In genomic region chr19:44794610-44795009, GRCh38 we compare ENCODE assay signal across 25 cellular contexts. TPM values are rescaled to one million over a fixed set of nuclear protein-coding genes. Genes with fewer than 3 reads are reported as not detected.
DNase-seq lines count a peak whose midpoint lies in the region; ATAC-seq, FAIRE-seq and TF ChIP-seq lines count a peak whose summit lies in the region.
"Had no signal": no experiment of that assay in that cellular context is flagged by ENCODE, and none has a peak within 500 bp of the region (broad histone marks: within the 10 kb centered on the region; RNA-seq: fewer than 3 reads in every experiment).

No MANE protein-coding gene starts in this region.

- TF ChIP-seq EP300 in HepG2 (IDR thresholded peaks at IDR 0.05; ENCODE audit: low read depth in 2 of 2, low read length in 2 of 2) (no peak), HepG2 (CRISPR knock-in tag; IDR thresholded peaks at IDR 0.05; ENCODE audit: borderline replicate concordance) (no peak)

- CTCF ChIA-PET in HepG2 (lab: Yijun Ruan, JAX; ENCODE audit: low intra/inter-chr PET ratio, low total read pairs): no interaction called here
- CTCF ChIA-PET in HEK293 (lab: Yijun Ruan, JAX): interaction anchor here (0.8 to 2.8 kb wide), 5 partner anchors 10 to 71 kb away, joined by 3 to 22 read pairs (median 5); partner anchors contain the start of gene NECTIN2

- POLR2A ChIA-PET in HepG2 (lab: Yijun Ruan, JAX): interaction anchor here (2.8 to 4.9 kb wide), 3 partner anchors 10 to 51 kb away, joined by 14 to 76 read pairs (median 23); partner anchors contain the start of genes BCAM and NECTIN2
- POLR2A ChIA-PET in HEK293 (lab: Yijun Ruan, JAX): interaction anchor here (0.7 kb wide), 2 partner anchors 164 to 1257 kb away, joined by 3 to 4 read pairs; no protein-coding TSS in a partner anchor

- in situ Hi-C loops in HepG2 (cut with HindIII; ENCODE audit: extremely low pct_ligation_motif_present, low pct_unique_long_range_greater_than_20kb): loop anchor here (10.0 kb wide), 1 partner anchor 50 kb away; the partner anchor contains the start of gene NECTIN2

- TF ChIP-seq RAD21 in HepG2 (CRISPR knock-in tag; IDR thresholded peaks at IDR 0.05): no peak

- H3K27ac ChIP-seq in HepG2 (ENCODE audit: extremely low read length, insufficient read depth, low read length): no peak overlapping the region
- no peak overlapping the region for H3K27ac ChIP-seq in right lobe of liver
- H3K27ac ChIP-seq in HEK293 (ENCODE audit: extremely low read depth, low read depth, low read length): no peak overlapping the region
- no peak overlapping the region for H3K27ac ChIP-seq in osteoblast (ENCODE audit: low read depth, low read length)
- H3K27ac ChIP-seq: GM23248 had no signal

- H3K4me2 ChIP-seq in HepG2 (ENCODE audit: low read depth, low read length): no peak overlapping the region
- no peak overlapping the region for H3K4me2 ChIP-seq in osteoblast (ENCODE audit: insufficient read depth, low read length)

- H3K4me1 ChIP-seq in HepG2 (ENCODE audit: insufficient read depth, low read length) (peaks cover 75% of the 10 kb centered on the region), right lobe of liver (peaks cover 0 to 21% (median 12%) of the 10 kb centered on the region in 4 donors), HEK293 (ENCODE audit: control insufficient read depth, insufficient read depth, low read length) (no peaks in the 10 kb centered on the region; the same call in 1 of the 2 replicates), osteoblast (ENCODE audit: insufficient read depth, low read length) (no peaks in the 10 kb centered on the region)
- H3K4me1 ChIP-seq: BE2C had no signal

- H3K9me3 ChIP-seq in HepG2 (ENCODE audit: low read length): no peaks in the 10 kb centered on the region
- no peaks in the 10 kb centered on the region for H3K9me3 ChIP-seq in right lobe of liver
- H3K9me3 ChIP-seq in HEK293 (ENCODE audit: control insufficient read depth, insufficient read depth, low read depth, low read length): no peaks in the 10 kb centered on the region
- H3K9me3 ChIP-seq in osteoblast (ENCODE audit: low read depth, low read length): no peaks in the 10 kb centered on the region
- H3K9me3 ChIP-seq: BE2C had no signal

- H3K79me2 ChIP-seq in HepG2 (ENCODE audit: insufficient read depth, low read length) (no peaks in the 10 kb centered on the region), osteoblast (ENCODE audit: insufficient read depth, low read length) (no peaks in the 10 kb centered on the region)

- H2AFZ ChIP-seq in HepG2 (ENCODE audit: low read length) (no peak overlapping the region), osteoblast (ENCODE audit: low read length) (no peak overlapping the region)
- H2AFZ ChIP-seq: GM23248 had no signal

- H3K4me1 Mint-ChIP-seq in activated T-helper 17 cell treated with anti-CD3 and anti-CD28 coated beads, Interleukin-2, amount 50 U/mL, for 72 hours: peaks cover 5% of the 10 kb centered on the region

- TF ChIP-seq CTCF in HepG2 (CRISPR knock-in tag; IDR thresholded peaks at IDR 0.05) (no peak), right lobe of liver (IDR thresholded peaks at IDR 0.05) (no peak), HEK293 (tag by site-specific recombination; IDR thresholded peaks at IDR 0.05) (no peak), osteoblast (IDR thresholded peaks at IDR 0.05; ENCODE audit: extremely low read depth, low read depth, low read length) (no peak)

- H3K4me3 Mint-ChIP-seq in activated T-helper 17 cell treated with anti-CD3 and anti-CD28 coated beads, Interleukin-2, amount 50 U/mL, for 72 hours: no peak overlapping the region
- H3K4me3 Mint-ChIP-seq: CD4-positive, CD25-positive, alpha-beta regulatory T cell; CD8-positive, alpha-beta memory T cell had no signal

- intact Hi-C loops in HepG2 (cut with micrococcal nuclease; ENCODE audit: unreplicated experiment): no loop called here
- intact Hi-C loops in right lobe of liver (cut with DNase I): loop anchor here in 1 of 2 donors (10.0 kb wide), 1 partner anchor 50 kb away; the partner anchor contains the start of gene NECTIN2

- no peak for DNase-seq in HepG2 (ENCODE audit: low spot score)
- no peak for DNase-seq in right lobe of liver
- peak; percentile 47 for DNase-seq in osteoblast (ENCODE audit: insufficient read length, low spot score, missing footprints)
- no peak for DNase-seq in mesenteric fat pad (ENCODE audit: low spot score)
- no peak for DNase-seq in NCI-H146 treated with DMSO at 0.1 percent for 48 hours (lab: John Stamatoyannopoulos, UW; ENCODE audit: unreplicated experiment)
- DNase-seq in 8988T: no peak
- DNase-seq: AML-193; BE2C; CD4-positive, CD25-positive, alpha-beta regulatory T cell; CD8-positive, alpha-beta memory T cell; DMS 273 treated with DMSO at 0.1 percent for 48 hours; DMS79; EL; GDM1; GM23248; H7; HCEC 1CT had no signal

- no TSS peak for BruUV-seq in HepG2 (replicated peaks; lab: Mats Ljungman, UMichigan)

- no peaks in the 10 kb centered on the region for H3K27me3 Mint-ChIP-seq in activated T-helper 17 cell treated with anti-CD3 and anti-CD28 coated beads, Interleukin-2, amount 50 U/mL, for 72 hours

- no peaks in the 10 kb centered on the region for H3K9me3 Mint-ChIP-seq in activated T-helper 17 cell treated with anti-CD3 and anti-CD28 coated beads, Interleukin-2, amount 50 U/mL, for 72 hours
- H3K9me3 Mint-ChIP-seq: CD4-positive, CD25-positive, alpha-beta regulatory T cell; CD8-positive, alpha-beta memory T cell had no signal

- H3K36me3 ChIP-seq in HepG2 (replicated peaks in 1 of 2; ENCODE audit: control insufficient read depth in 1 of 2, insufficient read depth in 2 of 2, low read length in 2 of 2) (no peaks in the 10 kb centered on the region), right lobe of liver (peaks cover 0 to 14% (median under 1%) of the 10 kb centered on the region in 4 donors), HEK293 (ENCODE audit: control insufficient read depth in 2 of 2, insufficient read depth in 1 of 2, low read length in 2 of 2) (no peaks in the 10 kb centered on the region), osteoblast (ENCODE audit: insufficient read depth, low read length) (no peaks in the 10 kb centered on the region)
- H3K36me3 ChIP-seq: BE2C had no signal

- H3K27me3 ChIP-seq in HepG2 (ENCODE audit: control insufficient read depth in 1 of 2, insufficient read depth in 2 of 2, low read length in 2 of 2) (no peaks in the 10 kb centered on the region), right lobe of liver (no peaks in the 10 kb centered on the region), osteoblast (ENCODE audit: insufficient read depth, low read length) (no peaks in the 10 kb centered on the region)
- H3K27me3 ChIP-seq: BE2C had no signal

- H3K4me3 ChIP-seq in HepG2 (replicated peaks in 1 of 3; ENCODE audit: insufficient read depth in 1 of 3, low read depth in 2 of 3, low read length in 3 of 3): no peak overlapping the region
- no peak overlapping the region for H3K4me3 ChIP-seq in right lobe of liver
- no peak overlapping the region for H3K4me3 ChIP-seq in HEK293 (ENCODE audit: low read depth, low read length)
- no peak overlapping the region for H3K4me3 ChIP-seq in osteoblast (ENCODE audit: insufficient read depth, low read length)
- H3K4me3 ChIP-seq: GM12878, GM23248 had no signal

- TF ChIP-seq POLR2A in HepG2 (IDR thresholded peaks at IDR 0.05; ENCODE audit: insufficient read depth in 1 of 2, low read depth in 2 of 2, low read length in 2 of 2) (no peak), right lobe of liver (IDR thresholded peaks at IDR 0.05) (no peak)

- H3K36me3 Mint-ChIP-seq in activated T-helper 17 cell treated with anti-CD3 and anti-CD28 coated beads, Interleukin-2, amount 50 U/mL, for 72 hours (ENCODE audit: low read depth): no peaks in the 10 kb centered on the region
- H3K36me3 Mint-ChIP-seq: CD4-positive, CD25-positive, alpha-beta regulatory T cell; CD8-positive, alpha-beta memory T cell had no signal

- no peak overlapping the region for H3K9ac ChIP-seq in HepG2 (ENCODE audit: insufficient read depth, low read depth, low read length)
- H3K9ac ChIP-seq: GM23248 had no signal

- ATAC-seq in HepG2: no peak
- ATAC-seq in right lobe of liver: no peak
- no peak for ATAC-seq in activated T-helper 17 cell treated with anti-CD3 and anti-CD28 coated beads, Interleukin-2, amount 50 U/mL, for 72 hours (replicated peaks)
- ATAC-seq: GM12878 had no signal

- whole genome bisulfite sequencing in HepG2 (ENCODE audit: low lambda C conversion rate): 82% methylated on average over 4 of the region's 4 CpGs
- 100% methylated on average over 1 of the region's 4 CpGs for WGBS in right lobe of liver (ENCODE audit: insufficient coverage, low coverage, low lambda C conversion rate, missing lambda C conversion rate)

- H4K20me1 ChIP-seq in HepG2 (ENCODE audit: insufficient read depth, low read length) (no peaks in the 10 kb centered on the region), osteoblast (ENCODE audit: insufficient read depth, low read length) (no peaks in the 10 kb centered on the region)

- peak overlapping the region; percentile 22 for H3K27ac Mint-ChIP-seq in activated T-helper 17 cell treated with anti-CD3 and anti-CD28 coated beads, Interleukin-2, amount 50 U/mL, for 72 hours
- H3K27ac Mint-ChIP-seq: CD4-positive, CD25-positive, alpha-beta regulatory T cell; CD8-positive, alpha-beta memory T cell had no signal

- FAIRE-seq in HepG2 (lab: Jason Lieb, UNC): no peak
- FAIRE-seq: A204.1, D721Med, GM12878, GM19239, H1 had no signal

RNA-seq across cellular contexts. Expression of gene BCAM, which starts 14.3 kb away (rescaled TPM):
- total RNA-seq in HepG2 (2016; rRNA removed; fragmentation: Illumina TruSeq; extraction: Trizol) (30.6 and 51.2 TPM in 2 replicates), right lobe of liver (10 to 100 TPM; 26.5 to 48.3 (median 32.7) TPM), osteoblast (4.3 and 4.4 TPM in 2 replicates), mesenteric fat pad (42.3 TPM)
- 13.8 and 14.2 TPM in 2 replicates for total RNA-seq in HepG2 (2016; cell fraction: cytosol; rRNA removed; fragmentation: Illumina TruSeq; extraction: Trizol; ENCODE audit: low read depth)
- 22.1 and 59.2 TPM in 2 replicates for total RNA-seq in HepG2 (2016; cell fraction: insoluble cytoplasmic fraction; rRNA removed; fragmentation: Illumina TruSeq; extraction: Trizol)
- 23.6 and 25.3 TPM in 2 replicates for total RNA-seq in HepG2 (2016; cell fraction: membrane; rRNA removed; fragmentation: Illumina TruSeq; extraction: Trizol)
- 82.3 and 107 TPM in 2 replicates for total RNA-seq in HepG2 (2016; cell fraction: nucleus; rRNA removed; fragmentation: Illumina TruSeq; extraction: Trizol)
- 62.7 and 68.0 TPM in 2 replicates for polyA plus RNA-seq in HepG2 (2011; rRNA removed)
- polyA plus RNA-seq in HepG2 (2011; cell fraction: cytosol; rRNA removed): 30.5 and 43.7 TPM in 2 replicates
- polyA plus RNA-seq in HepG2 (2011; cell fraction: nucleus; rRNA removed): 347 and 430 TPM in 2 replicates
- polyA plus RNA-seq in HepG2 (2012): 225 and 263 TPM in 2 replicates
- polyA plus RNA-seq in HepG2 (2016; cell fraction: cytosol; fragmentation: Illumina TruSeq; extraction: Trizol; ENCODE audit: low read depth): 20.9 and 22.6 TPM in 2 replicates
- 55.5 and 77.0 TPM in 2 replicates for polyA plus RNA-seq in HepG2 (2016; cell fraction: insoluble cytoplasmic fraction; fragmentation: Illumina TruSeq; extraction: Trizol; ENCODE audit: low read depth)
- polyA plus RNA-seq in HepG2 (2016; cell fraction: membrane; fragmentation: Illumina TruSeq; extraction: Trizol; ENCODE audit: low read depth): 33.0 and 38.0 TPM in 2 replicates
- polyA plus RNA-seq in HepG2 (2016; cell fraction: nucleus; fragmentation: Illumina TruSeq; extraction: Trizol; ENCODE audit: insufficient read depth, low read depth): 426 and 433 TPM in 2 replicates
- polyA minus RNA-seq in HepG2 (2011; rRNA and poly(A)+ RNA removed; ENCODE audit: low replicate concordance): 67.0 TPM in 1 of 2 replicates, not detected in the other
- 53.4 and 68.9 TPM in 2 replicates for polyA minus RNA-seq in HepG2 (2011; cell fraction: cytosol; rRNA and poly(A)+ RNA removed)
- 37.1 and 45.6 TPM in 2 replicates for polyA minus RNA-seq in HepG2 (2011; cell fraction: nucleus; rRNA and poly(A)+ RNA removed)
- not detected for total RNA-seq in activated T-helper 17 cell treated with anti-CD3 and anti-CD28 coated beads, Interleukin-2, amount 50 U/mL, for 72 hours
- total RNA-seq: CD4-positive, CD25-positive, alpha-beta regulatory T cell; CD8-positive, alpha-beta memory T cell had no signal
- polyA plus RNA-seq: CD4-positive, CD25-positive, alpha-beta regulatory T cell; CD8-positive, alpha-beta memory T cell had no signal

RNA-seq across cellular contexts. Expression of gene CBLC, which starts 16.9 kb away (rescaled TPM):
- total RNA-seq in HepG2 (2016; rRNA removed; fragmentation: Illumina TruSeq; extraction: Trizol) (1.1 and 1.8 TPM in 2 replicates), right lobe of liver (10 to 100 TPM in 5 of 6 experiments, 1 to 10 TPM in 1; 9.8 to 19.4 (median 15.6) TPM), osteoblast (not detected in 2 replicates), mesenteric fat pad (not detected)
- total RNA-seq in HepG2 (2016; cell fraction: cytosol; rRNA removed; fragmentation: Illumina TruSeq; extraction: Trizol; ENCODE audit: low read depth): 0.81 and 0.97 TPM in 2 replicates
- total RNA-seq in HepG2 (2016; cell fraction: insoluble cytoplasmic fraction; rRNA removed; fragmentation: Illumina TruSeq; extraction: Trizol): 0.91 and 1.8 TPM in 2 replicates
- 1.1 and 1.2 TPM in 2 replicates for total RNA-seq in HepG2 (2016; cell fraction: membrane; rRNA removed; fragmentation: Illumina TruSeq; extraction: Trizol)
- 1.6 and 2.7 TPM in 2 replicates for total RNA-seq in HepG2 (2016; cell fraction: nucleus; rRNA removed; fragmentation: Illumina TruSeq; extraction: Trizol)
- polyA plus RNA-seq in HepG2 (2011; rRNA removed): 2.6 and 4.3 TPM in 2 replicates
- 1.4 and 2.1 TPM in 2 replicates for polyA plus RNA-seq in HepG2 (2011; cell fraction: cytosol; rRNA removed)
- 13.9 and 14.3 TPM in 2 replicates for polyA plus RNA-seq in HepG2 (2011; cell fraction: nucleus; rRNA removed)
- 1.8 and 2.3 TPM in 2 replicates for polyA plus RNA-seq in HepG2 (2012)
- 0.87 and 0.89 TPM in 2 replicates for polyA plus RNA-seq in HepG2 (2016; cell fraction: cytosol; fragmentation: Illumina TruSeq; extraction: Trizol; ENCODE audit: low read depth)
- 1.1 and 1.9 TPM in 2 replicates for polyA plus RNA-seq in HepG2 (2016; cell fraction: insoluble cytoplasmic fraction; fragmentation: Illumina TruSeq; extraction: Trizol; ENCODE audit: low read depth)
- polyA plus RNA-seq in HepG2 (2016; cell fraction: membrane; fragmentation: Illumina TruSeq; extraction: Trizol; ENCODE audit: low read depth): 0.50 and 0.61 TPM in 2 replicates
- polyA plus RNA-seq in HepG2 (2016; cell fraction: nucleus; fragmentation: Illumina TruSeq; extraction: Trizol; ENCODE audit: insufficient read depth, low read depth): 4.5 and 5.6 TPM in 2 replicates
- 0.33 and 11.2 TPM in 2 replicates for polyA minus RNA-seq in HepG2 (2011; rRNA and poly(A)+ RNA removed; ENCODE audit: low replicate concordance)
- 1.4 and 2.2 TPM in 2 replicates for polyA minus RNA-seq in HepG2 (2011; cell fraction: cytosol; rRNA and poly(A)+ RNA removed)
- polyA minus RNA-seq in HepG2 (2011; cell fraction: nucleus; rRNA and poly(A)+ RNA removed): 3.9 and 5.8 TPM in 2 replicates
- not detected for total RNA-seq in activated T-helper 17 cell treated with anti-CD3 and anti-CD28 coated beads, Interleukin-2, amount 50 U/mL, for 72 hours
- total RNA-seq: CD4-positive, CD25-positive, alpha-beta regulatory T cell; CD8-positive, alpha-beta memory T cell; GM12878; GM23248 had no signal
- polyA plus RNA-seq: AG04450; CD4-positive, CD25-positive, alpha-beta regulatory T cell; CD8-positive, alpha-beta memory T cell; GM12878; GM23248 had no signal

RNA-seq across cellular contexts. Expression of gene BCL3, which starts 46.1 kb away (rescaled TPM):
- total RNA-seq in HepG2 (2016; rRNA removed; fragmentation: Illumina TruSeq; extraction: Trizol): 2.0 and 4.0 TPM in 2 replicates
- 4.5 and 8.9 TPM in 2 replicates for total RNA-seq in HepG2 (2016; cell fraction: cytosol; rRNA removed; fragmentation: Illumina TruSeq; extraction: Trizol; ENCODE audit: low read depth)
- total RNA-seq in HepG2 (2016; cell fraction: insoluble cytoplasmic fraction; rRNA removed; fragmentation: Illumina TruSeq; extraction: Trizol): 1.9 and 4.2 TPM in 2 replicates
- total RNA-seq in HepG2 (2016; cell fraction: membrane; rRNA removed; fragmentation: Illumina TruSeq; extraction: Trizol): 8.2 and 10.1 TPM in 2 replicates
- 3.1 and 4.6 TPM in 2 replicates for total RNA-seq in HepG2 (2016; cell fraction: nucleus; rRNA removed; fragmentation: Illumina TruSeq; extraction: Trizol)
- 2.3 and 2.6 TPM in 2 replicates for polyA plus RNA-seq in HepG2 (2011; rRNA removed)
- 1.8 and 3.4 TPM in 2 replicates for polyA plus RNA-seq in HepG2 (2011; cell fraction: cytosol; rRNA removed)
- polyA plus RNA-seq in HepG2 (2011; cell fraction: nucleus; rRNA removed): 23.1 and 29.5 TPM in 2 replicates
- polyA plus RNA-seq in HepG2 (2012): 6.8 and 9.9 TPM in 2 replicates
- 13.0 TPM in 2 replicates for polyA plus RNA-seq in HepG2 (2016; cell fraction: cytosol; fragmentation: Illumina TruSeq; extraction: Trizol; ENCODE audit: low read depth)
- 8.2 and 12.0 TPM in 2 replicates for polyA plus RNA-seq in HepG2 (2016; cell fraction: insoluble cytoplasmic fraction; fragmentation: Illumina TruSeq; extraction: Trizol; ENCODE audit: low read depth)
- 18.9 and 20.6 TPM in 2 replicates for polyA plus RNA-seq in HepG2 (2016; cell fraction: membrane; fragmentation: Illumina TruSeq; extraction: Trizol; ENCODE audit: low read depth)
- 17.9 and 18.7 TPM in 2 replicates for polyA plus RNA-seq in HepG2 (2016; cell fraction: nucleus; fragmentation: Illumina TruSeq; extraction: Trizol; ENCODE audit: insufficient read depth, low read depth)
- polyA minus RNA-seq in HepG2 (2011; rRNA and poly(A)+ RNA removed; ENCODE audit: low replicate concordance): 5.3 and 5.6 TPM in 2 replicates
- polyA minus RNA-seq in HepG2 (2011; cell fraction: cytosol; rRNA and poly(A)+ RNA removed): 4.7 and 5.7 TPM in 2 replicates
- polyA minus RNA-seq in HepG2 (2011; cell fraction: nucleus; rRNA and poly(A)+ RNA removed): 3.2 and 4.1 TPM in 2 replicates
- total RNA-seq in right lobe of liver: 10 to 100 TPM; 24.1 to 95.6 (median 31.3) TPM
- 10 to 100 TPM; 79.0 to 86.3 TPM for total RNA-seq in activated T-helper 17 cell treated with anti-CD3 and anti-CD28 coated beads, Interleukin-2, amount 50 U/mL, for 72 hours
- 6.5 and 7.2 TPM in 2 replicates for total RNA-seq in osteoblast
- total RNA-seq in mesenteric fat pad: 73.8 TPM

RNA-seq across cellular contexts. Expression of gene NECTIN2, which starts 51.5 kb away (rescaled TPM):
- total RNA-seq in HepG2 (2016; rRNA removed; fragmentation: Illumina TruSeq; extraction: Trizol) (32.7 and 75.4 TPM in 2 replicates), right lobe of liver (100 to 1,000 TPM in 1 of 6 experiments, 10 to 100 TPM in 5; 63.5 to 127 (median 87.4) TPM), osteoblast (38.9 and 46.0 TPM in 2 replicates), mesenteric fat pad (103 TPM)
- total RNA-seq in HepG2 (2016; cell fraction: cytosol; rRNA removed; fragmentation: Illumina TruSeq; extraction: Trizol; ENCODE audit: low read depth): 14.1 and 16.2 TPM in 2 replicates
- 26.6 and 79.7 TPM in 2 replicates for total RNA-seq in HepG2 (2016; cell fraction: insoluble cytoplasmic fraction; rRNA removed; fragmentation: Illumina TruSeq; extraction: Trizol)
- total RNA-seq in HepG2 (2016; cell fraction: membrane; rRNA removed; fragmentation: Illumina TruSeq; extraction: Trizol): 27.2 and 31.1 TPM in 2 replicates
- 65.4 and 75.4 TPM in 2 replicates for total RNA-seq in HepG2 (2016; cell fraction: nucleus; rRNA removed; fragmentation: Illumina TruSeq; extraction: Trizol)
- polyA plus RNA-seq in HepG2 (2011; rRNA removed): 114 and 164 TPM in 2 replicates
- polyA plus RNA-seq in HepG2 (2011; cell fraction: cytosol; rRNA removed): 99.1 and 107 TPM in 2 replicates
- 78.9 and 91.7 TPM in 2 replicates for polyA plus RNA-seq in HepG2 (2011; cell fraction: nucleus; rRNA removed)
- 75.5 and 159 TPM in 2 replicates for polyA plus RNA-seq in HepG2 (2012)
- 13.2 and 14.3 TPM in 2 replicates for polyA plus RNA-seq in HepG2 (2016; cell fraction: cytosol; fragmentation: Illumina TruSeq; extraction: Trizol; ENCODE audit: low read depth)
- polyA plus RNA-seq in HepG2 (2016; cell fraction: insoluble cytoplasmic fraction; fragmentation: Illumina TruSeq; extraction: Trizol; ENCODE audit: low read depth): 33.0 and 42.6 TPM in 2 replicates
- polyA plus RNA-seq in HepG2 (2016; cell fraction: membrane; fragmentation: Illumina TruSeq; extraction: Trizol; ENCODE audit: low read depth): 24.0 and 26.9 TPM in 2 replicates
- 142 TPM in 2 replicates for polyA plus RNA-seq in HepG2 (2016; cell fraction: nucleus; fragmentation: Illumina TruSeq; extraction: Trizol; ENCODE audit: insufficient read depth, low read depth)
- polyA minus RNA-seq in HepG2 (2011; rRNA and poly(A)+ RNA removed; ENCODE audit: low replicate concordance): 35.2 and 152 TPM in 2 replicates
- 59.6 and 69.2 TPM in 2 replicates for polyA minus RNA-seq in HepG2 (2011; cell fraction: cytosol; rRNA and poly(A)+ RNA removed)
- 28.7 and 29.8 TPM in 2 replicates for polyA minus RNA-seq in HepG2 (2011; cell fraction: nucleus; rRNA and poly(A)+ RNA removed)
- under 1 TPM; 0.45 to 0.64 TPM for total RNA-seq in activated T-helper 17 cell treated with anti-CD3 and anti-CD28 coated beads, Interleukin-2, amount 50 U/mL, for 72 hours
- polyA plus RNA-seq: CD4-positive, CD25-positive, alpha-beta regulatory T cell had no signal
